Comparison of ENCODE assay signal across 1 cellular context in the genomic region with DNA sequence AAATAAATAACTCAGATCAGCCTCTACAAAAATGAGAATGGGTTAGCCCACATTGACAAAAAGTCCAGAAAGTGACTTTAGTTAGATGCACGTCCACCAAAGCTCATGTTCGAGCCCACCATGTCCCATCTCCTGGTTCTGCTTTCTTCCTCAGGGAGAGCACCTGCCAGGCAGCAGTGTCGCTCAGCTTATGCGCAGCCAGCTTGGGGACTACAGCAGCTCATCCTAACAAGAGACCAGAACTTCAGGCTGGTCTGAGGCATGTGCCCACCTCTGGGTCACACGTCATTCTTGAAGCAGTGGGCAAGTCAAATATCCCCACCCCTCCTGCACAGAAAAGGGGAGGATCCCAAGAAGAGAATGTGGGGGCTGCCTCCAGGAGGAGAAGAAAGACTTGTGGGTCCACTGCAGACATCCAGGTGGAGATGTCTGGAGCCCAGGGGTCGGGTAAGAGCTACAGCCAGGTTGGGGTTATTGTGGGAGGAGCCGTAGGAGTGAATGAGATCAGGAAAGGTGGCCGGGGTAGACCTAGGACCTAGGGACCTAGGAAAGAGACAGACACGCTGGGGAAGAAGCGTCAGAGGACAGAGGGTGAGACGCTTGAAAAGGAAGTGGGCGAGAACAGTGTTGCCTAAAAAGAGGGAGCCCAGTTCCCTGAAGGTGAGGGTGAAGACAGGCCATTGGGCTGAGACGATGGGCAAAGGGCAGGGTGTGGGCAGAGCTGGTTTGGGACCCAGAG.
TF ChIP-seq lines count a peak whose summit lies in the region.

No MANE protein-coding gene starts in this region.

TF ChIP-seq in H1, 55 proteins besides CTCF, POLR2A, EP300 and RAD21:
- no peak for TF ChIP-seq MAFK (IDR thresholded peaks at IDR 0.05; ENCODE audit: low read depth, low read length)
